In the genomic region with DNA sequence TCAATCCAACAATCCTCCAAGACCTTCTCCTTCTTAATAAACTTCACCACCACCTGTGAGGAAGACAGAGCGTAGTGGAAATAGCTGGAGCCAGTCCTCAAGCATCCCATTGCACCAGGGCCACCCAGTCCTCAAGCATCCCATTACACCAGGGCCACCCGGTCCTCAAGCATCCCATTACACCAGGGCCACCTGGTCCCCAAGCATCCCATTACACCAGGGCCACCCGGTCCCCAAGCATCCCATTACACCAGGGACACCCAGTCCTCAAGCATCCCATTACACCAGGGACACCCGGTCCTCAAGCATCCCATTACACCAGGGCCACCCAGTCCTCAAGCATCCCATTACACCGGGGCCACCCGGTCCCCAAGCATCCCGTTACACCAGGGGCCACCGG, we compare ENCODE assay signal across 20 cellular contexts.
"Had no signal": no experiment of that assay in that cellular context is flagged by ENCODE, and none has a peak within 500 bp of the region (broad histone marks: within the 10 kb centered on the region; RNA-seq: fewer than 3 reads in every experiment).

No MANE protein-coding gene starts in this region.

- DNase-seq: KBM-7, MV-4-11, NCI-H1048, NCI-H1105, NCI-H1417, NCI-H1436 treated with DMSO at 0.1 percent for 48 hours, NCI-H1694, NCI-H187 treated with DMSO at 0.1 percent for 48 hours, NCI-H2029 treated with DMSO at 0.1 percent for 48 hours, NCI-H2171, NCI-H226, NCI-H446, NCI-H510A, NCI-H524 treated with DMSO at 0.1 percent for 48 hours, NCI-H69, NCI-H774, Right ventricle myocardium superior, RPMI8226, SIG-M5 had no signal

- FAIRE-seq: RCC 7860 had no signal
